2 cellular contexts compared by ENCODE assay signal in the genomic region with DNA sequence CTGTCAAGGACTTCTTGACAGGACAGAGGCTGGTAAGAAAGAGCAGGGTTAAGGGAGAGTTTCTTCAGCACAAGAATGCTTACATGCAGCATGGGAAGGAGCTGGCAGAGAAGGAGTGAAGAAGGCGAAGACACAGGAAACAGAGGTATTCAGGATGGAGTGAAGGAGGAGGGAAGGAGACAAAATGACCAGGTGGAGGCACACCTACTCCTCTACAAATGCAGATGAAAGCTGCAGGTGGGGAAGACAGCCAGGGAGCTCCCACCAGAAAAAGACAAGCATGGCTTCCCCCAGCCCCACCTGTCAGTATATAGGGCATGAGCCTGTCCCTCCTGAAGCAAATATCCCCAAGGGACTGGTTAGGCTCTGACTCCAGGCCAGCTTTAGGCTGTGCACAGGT.
TF ChIP-seq lines count a peak whose summit lies in the region.

No MANE protein-coding gene starts in this region.

TF ChIP-seq in GM23338, 12 proteins besides CTCF, POLR2A, EP300 and RAD21 (continued from another document):
- TF ChIP-seq, protein P1, sequence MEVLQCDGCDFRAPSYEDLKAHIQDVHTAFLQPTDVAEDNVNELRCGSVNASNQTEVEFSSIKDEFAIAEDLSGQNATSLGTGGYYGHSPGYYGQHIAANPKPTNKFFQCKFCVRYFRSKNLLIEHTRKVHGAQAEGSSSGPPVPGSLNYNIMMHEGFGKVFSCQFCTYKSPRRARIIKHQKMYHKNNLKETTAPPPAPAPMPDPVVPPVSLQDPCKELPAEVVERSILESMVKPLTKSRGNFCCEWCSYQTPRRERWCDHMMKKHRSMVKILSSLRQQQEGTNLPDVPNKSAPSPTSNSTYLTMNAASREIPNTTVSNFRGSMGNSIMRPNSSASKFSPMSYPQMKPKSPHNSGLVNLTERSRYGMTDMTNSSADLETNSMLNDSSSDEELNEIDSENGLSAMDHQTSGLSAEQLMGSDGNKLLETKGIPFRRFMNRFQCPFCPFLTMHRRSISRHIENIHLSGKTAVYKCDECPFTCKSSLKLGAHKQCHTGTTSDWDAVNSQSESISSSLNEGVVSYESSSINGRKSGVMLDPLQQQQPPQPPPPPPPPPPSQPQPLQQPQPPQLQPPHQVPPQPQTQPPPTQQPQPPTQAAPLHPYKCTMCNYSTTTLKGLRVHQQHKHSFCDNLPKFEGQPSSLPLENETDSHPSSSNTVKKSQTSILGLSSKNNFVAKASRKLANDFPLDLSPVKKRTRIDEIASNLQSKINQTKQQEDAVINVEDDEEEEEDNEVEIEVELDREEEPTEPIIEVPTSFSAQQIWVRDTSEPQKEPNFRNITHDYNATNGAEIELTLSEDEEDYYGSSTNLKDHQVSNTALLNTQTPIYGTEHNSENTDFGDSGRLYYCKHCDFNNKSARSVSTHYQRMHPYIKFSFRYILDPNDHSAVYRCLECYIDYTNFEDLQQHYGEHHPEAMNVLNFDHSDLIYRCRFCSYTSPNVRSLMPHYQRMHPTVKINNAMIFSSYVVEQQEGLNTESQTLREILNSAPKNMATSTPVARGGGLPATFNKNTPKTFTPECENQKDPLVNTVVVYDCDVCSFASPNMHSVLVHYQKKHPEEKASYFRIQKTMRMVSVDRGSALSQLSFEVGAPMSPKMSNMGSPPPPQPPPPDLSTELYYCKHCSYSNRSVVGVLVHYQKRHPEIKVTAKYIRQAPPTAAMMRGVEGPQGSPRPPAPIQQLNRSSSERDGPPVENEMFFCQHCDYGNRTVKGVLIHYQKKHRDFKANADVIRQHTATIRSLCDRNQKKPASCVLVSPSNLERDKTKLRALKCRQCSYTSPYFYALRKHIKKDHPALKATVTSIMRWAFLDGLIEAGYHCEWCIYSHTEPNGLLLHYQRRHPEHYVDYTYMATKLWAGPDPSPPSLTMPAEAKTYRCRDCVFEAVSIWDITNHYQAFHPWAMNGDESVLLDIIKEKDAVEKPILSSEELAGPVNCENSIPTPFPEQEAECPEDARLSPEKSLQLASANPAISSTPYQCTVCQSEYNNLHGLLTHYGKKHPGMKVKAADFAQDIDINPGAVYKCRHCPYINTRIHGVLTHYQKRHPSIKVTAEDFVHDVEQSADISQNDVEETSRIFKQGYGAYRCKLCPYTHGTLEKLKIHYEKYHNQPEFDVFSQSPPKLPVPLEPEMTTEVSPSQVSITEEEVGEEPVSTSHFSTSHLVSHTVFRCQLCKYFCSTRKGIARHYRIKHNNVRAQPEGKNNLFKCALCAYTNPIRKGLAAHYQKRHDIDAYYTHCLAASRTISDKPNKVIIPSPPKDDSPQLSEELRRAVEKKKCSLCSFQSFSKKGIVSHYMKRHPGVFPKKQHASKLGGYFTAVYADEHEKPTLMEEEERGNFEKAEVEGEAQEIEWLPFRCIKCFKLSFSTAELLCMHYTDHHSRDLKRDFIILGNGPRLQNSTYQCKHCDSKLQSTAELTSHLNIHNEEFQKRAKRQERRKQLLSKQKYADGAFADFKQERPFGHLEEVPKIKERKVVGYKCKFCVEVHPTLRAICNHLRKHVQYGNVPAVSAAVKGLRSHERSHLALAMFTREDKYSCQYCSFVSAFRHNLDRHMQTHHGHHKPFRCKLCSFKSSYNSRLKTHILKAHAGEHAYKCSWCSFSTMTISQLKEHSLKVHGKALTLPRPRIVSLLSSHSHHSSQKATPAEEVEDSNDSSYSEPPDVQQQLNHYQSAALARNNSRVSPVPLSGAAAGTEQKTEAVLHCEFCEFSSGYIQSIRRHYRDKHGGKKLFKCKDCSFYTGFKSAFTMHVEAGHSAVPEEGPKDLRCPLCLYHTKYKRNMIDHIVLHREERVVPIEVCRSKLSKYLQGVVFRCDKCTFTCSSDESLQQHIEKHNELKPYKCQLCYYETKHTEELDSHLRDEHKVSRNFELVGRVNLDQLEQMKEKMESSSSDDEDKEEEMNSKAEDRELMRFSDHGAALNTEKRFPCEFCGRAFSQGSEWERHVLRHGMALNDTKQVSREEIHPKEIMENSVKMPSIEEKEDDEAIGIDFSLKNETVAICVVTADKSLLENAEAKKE (CRISPR knock-in tag; IDR thresholded peaks at IDR 0.05), result 0 out of 2 replicates have a peak, but pooled peaks have one; percentile 29

TF ChIP-seq in WTC11, 78 proteins besides CTCF, POLR2A, EP300 and RAD21 (continued from another document):
- TF ChIP-seq, protein P2, sequence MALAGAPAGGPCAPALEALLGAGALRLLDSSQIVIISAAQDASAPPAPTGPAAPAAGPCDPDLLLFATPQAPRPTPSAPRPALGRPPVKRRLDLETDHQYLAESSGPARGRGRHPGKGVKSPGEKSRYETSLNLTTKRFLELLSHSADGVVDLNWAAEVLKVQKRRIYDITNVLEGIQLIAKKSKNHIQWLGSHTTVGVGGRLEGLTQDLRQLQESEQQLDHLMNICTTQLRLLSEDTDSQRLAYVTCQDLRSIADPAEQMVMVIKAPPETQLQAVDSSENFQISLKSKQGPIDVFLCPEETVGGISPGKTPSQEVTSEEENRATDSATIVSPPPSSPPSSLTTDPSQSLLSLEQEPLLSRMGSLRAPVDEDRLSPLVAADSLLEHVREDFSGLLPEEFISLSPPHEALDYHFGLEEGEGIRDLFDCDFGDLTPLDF (CRISPR knock-in tag; IDR thresholded peaks at IDR 0.05), result no peak
- TF ChIP-seq ZNF671 (CRISPR knock-in tag; IDR thresholded peaks at IDR 0.05) (no peak), KAT7 (CRISPR knock-in tag; IDR thresholded peaks at IDR 0.05; ENCODE audit: borderline replicate concordance) (no peak), RELA (CRISPR knock-in tag; IDR thresholded peaks at IDR 0.05; ENCODE audit: borderline replicate concordance) (no peak), ZNF138 (CRISPR knock-in tag; conservative IDR thresholded peaks at IDR 0.05) (no peak), SP1 (CRISPR knock-in tag; conservative IDR thresholded peaks at IDR 0.05) (no peak), MXD4 (CRISPR knock-in tag; IDR thresholded peaks at IDR 0.05; ENCODE audit: borderline replicate concordance) (no peak), NR2C2 (CRISPR knock-in tag; IDR thresholded peaks at IDR 0.05) (no peak), ZNF416 (CRISPR knock-in tag; IDR thresholded peaks at IDR 0.05) (no peak), SOX15 (CRISPR knock-in tag; IDR thresholded peaks at IDR 0.05) (no peak), ESRRA (CRISPR knock-in tag; IDR thresholded peaks at IDR 0.05; ENCODE audit: borderline replicate concordance) (no peak)
- TF ChIP-seq, protein P3, sequence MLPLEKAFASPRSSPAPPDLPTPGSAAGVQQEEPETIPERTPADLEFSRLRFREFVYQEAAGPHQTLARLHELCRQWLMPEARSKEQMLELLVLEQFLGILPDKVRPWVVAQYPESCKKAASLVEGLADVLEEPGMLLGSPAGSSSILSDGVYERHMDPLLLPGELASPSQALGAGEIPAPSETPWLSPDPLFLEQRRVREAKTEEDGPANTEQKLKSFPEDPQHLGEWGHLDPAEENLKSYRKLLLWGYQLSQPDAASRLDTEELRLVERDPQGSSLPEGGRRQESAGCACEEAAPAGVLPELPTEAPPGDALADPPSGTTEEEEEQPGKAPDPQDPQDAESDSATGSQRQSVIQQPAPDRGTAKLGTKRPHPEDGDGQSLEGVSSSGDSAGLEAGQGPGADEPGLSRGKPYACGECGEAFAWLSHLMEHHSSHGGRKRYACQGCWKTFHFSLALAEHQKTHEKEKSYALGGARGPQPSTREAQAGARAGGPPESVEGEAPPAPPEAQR (CRISPR knock-in tag; IDR thresholded peaks at IDR 0.05), result no peak
- TF ChIP-seq, protein P4, sequence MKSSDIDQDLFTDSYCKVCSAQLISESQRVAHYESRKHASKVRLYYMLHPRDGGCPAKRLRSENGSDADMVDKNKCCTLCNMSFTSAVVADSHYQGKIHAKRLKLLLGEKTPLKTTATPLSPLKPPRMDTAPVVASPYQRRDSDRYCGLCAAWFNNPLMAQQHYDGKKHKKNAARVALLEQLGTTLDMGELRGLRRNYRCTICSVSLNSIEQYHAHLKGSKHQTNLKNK (CRISPR knock-in tag; IDR thresholded peaks at IDR 0.05), result no peak
- TF ChIP-seq, protein P5, sequence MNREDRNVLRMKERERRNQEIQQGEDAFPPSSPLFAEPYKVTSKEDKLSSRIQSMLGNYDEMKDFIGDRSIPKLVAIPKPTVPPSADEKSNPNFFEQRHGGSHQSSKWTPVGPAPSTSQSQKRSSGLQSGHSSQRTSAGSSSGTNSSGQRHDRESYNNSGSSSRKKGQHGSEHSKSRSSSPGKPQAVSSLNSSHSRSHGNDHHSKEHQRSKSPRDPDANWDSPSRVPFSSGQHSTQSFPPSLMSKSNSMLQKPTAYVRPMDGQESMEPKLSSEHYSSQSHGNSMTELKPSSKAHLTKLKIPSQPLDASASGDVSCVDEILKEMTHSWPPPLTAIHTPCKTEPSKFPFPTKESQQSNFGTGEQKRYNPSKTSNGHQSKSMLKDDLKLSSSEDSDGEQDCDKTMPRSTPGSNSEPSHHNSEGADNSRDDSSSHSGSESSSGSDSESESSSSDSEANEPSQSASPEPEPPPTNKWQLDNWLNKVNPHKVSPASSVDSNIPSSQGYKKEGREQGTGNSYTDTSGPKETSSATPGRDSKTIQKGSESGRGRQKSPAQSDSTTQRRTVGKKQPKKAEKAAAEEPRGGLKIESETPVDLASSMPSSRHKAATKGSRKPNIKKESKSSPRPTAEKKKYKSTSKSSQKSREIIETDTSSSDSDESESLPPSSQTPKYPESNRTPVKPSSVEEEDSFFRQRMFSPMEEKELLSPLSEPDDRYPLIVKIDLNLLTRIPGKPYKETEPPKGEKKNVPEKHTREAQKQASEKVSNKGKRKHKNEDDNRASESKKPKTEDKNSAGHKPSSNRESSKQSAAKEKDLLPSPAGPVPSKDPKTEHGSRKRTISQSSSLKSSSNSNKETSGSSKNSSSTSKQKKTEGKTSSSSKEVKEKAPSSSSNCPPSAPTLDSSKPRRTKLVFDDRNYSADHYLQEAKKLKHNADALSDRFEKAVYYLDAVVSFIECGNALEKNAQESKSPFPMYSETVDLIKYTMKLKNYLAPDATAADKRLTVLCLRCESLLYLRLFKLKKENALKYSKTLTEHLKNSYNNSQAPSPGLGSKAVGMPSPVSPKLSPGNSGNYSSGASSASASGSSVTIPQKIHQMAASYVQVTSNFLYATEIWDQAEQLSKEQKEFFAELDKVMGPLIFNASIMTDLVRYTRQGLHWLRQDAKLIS (CRISPR knock-in tag; IDR thresholded peaks at IDR 0.05; ENCODE audit: borderline replicate concordance), result no peak
TF ChIP-seq in WTC11: peak in this region for 0.
